20 cellular contexts compared by ENCODE assay signal in the genomic region with DNA sequence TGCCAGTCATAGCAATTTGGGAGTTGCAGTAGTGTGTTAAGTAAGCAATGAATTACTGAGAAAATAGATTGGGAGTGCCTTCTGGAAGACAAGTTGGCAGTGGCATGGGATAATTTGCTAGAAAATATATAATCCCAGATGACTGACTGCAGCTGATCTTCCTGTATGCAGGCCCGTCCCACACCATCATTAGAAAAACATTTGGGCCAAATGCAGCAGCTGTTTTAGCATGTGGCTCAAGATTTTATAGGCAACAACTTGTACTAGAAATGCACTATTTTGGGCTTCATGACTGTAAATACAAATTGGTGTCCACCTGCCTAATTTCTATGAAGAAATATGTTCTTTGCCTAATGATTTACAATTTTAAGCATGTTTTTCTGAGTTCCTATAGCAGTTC. TPM values are rescaled to one million over a fixed set of nuclear protein-coding genes. Genes with fewer than 3 reads are reported as not detected.
DNase-seq lines count a peak whose midpoint lies in the region; ATAC-seq, FAIRE-seq and TF ChIP-seq lines count a peak whose summit lies in the region.
"Had no signal": no experiment of that assay in that cellular context is flagged by ENCODE, and none has a peak within 500 bp of the region (broad histone marks: within the 10 kb centered on the region; RNA-seq: fewer than 3 reads in every experiment).

No MANE protein-coding gene starts in this region.

- no peak overlapping the region for H4K91ac ChIP-seq in H1 (replicated peaks; ENCODE audit: insufficient read length, low read length)

- dilution Hi-C loops in mammary epithelial cell (cut with HindIII; ENCODE audit: low sequenced_read_pairs): no loop called here

- H3K9ac ChIP-seq in mammary epithelial cell (ENCODE audit: insufficient read depth, low read length) (no peak overlapping the region), H1 (replicated peaks in 1 of 4; ENCODE audit: extremely low read depth in 1 of 4, low read depth in 3 of 4, low read length in 3 of 4) (no peak overlapping the region), mesendoderm (ENCODE audit: low read length) (no peak overlapping the region)
- H3K9ac ChIP-seq: BLaER1 had no signal

- H3K4me3 ChIP-seq in mammary epithelial cell (replicated peaks in 1 of 3; ENCODE audit: insufficient read depth in 1 of 3, low read depth in 2 of 3, low read length in 3 of 3): no peak overlapping the region
- no peak overlapping the region for H3K4me3 ChIP-seq in breast epithelium
- no peak overlapping the region for H3K4me3 ChIP-seq in H1 (ENCODE audit: extremely low read depth in 1 of 4, insufficient read depth in 2 of 4, low read depth in 3 of 4, low read length in 4 of 4)
- no peak overlapping the region for H3K4me3 ChIP-seq in mesendoderm (ENCODE audit: low read length)
- H3K4me3 ChIP-seq: BLaER1, K562 had no signal

- DNase-seq in mammary epithelial cell (no peak), breast epithelium (ENCODE audit: low spot score in 2 of 2) (no peak), H1 (ENCODE audit: low read depth in 1 of 2, low spot score in 2 of 2) (no peak), mesendoderm (no peak), NCI-H510A (lab: John Stamatoyannopoulos, UW) (no peak), activated gamma-delta T cell treated with Interleukin-2 at 50 U/mL for 16 hours (no peak)
- no peak for DNase-seq in activated CD4-positive, alpha-beta T cell treated with anti-CD3 and anti-CD28 coated beads, Interleukin-2, amount 50 U/mL, for 48 hours
- DNase-seq: CD8-positive, alpha-beta T cell; DMS79 treated with DMSO at 0.1 percent for 48 hours; NCI-H1436; NCI-H2081 treated with DMSO at 0.1 percent for 48 hours; NCI-H748 treated with DMSO at 0.1 percent for 48 hours; RPMI8226 had no signal

- H3K4me1 ChIP-seq in mammary epithelial cell (ENCODE audit: insufficient read depth, low read length) (peaks cover 7% of the 10 kb centered on the region), breast epithelium (no peaks in the 10 kb centered on the region), H1 (replicated peaks in 1 of 4; ENCODE audit: control insufficient read depth in 3 of 4, insufficient read depth in 4 of 4, low read length in 3 of 4) (peaks cover 0 to 2% (median 0%) of the 10 kb centered on the region in 4 experiments; a peak in 2 of 7 replicates), mesendoderm (ENCODE audit: control insufficient read depth, low read depth, low read length) (no peaks in the 10 kb centered on the region)
- H3K4me1 ChIP-seq: BLaER1 had no signal

- no peak for TF ChIP-seq CTCF in mammary epithelial cell (conservative IDR thresholded peaks at IDR 0.05 in 1 of 2, IDR thresholded peaks at IDR 0.05 in 1 of 2; ENCODE audit: extremely low read depth in 1 of 2, insufficient read depth in 1 of 2, low read depth in 1 of 2, low read length in 2 of 2)
- no peak for TF ChIP-seq CTCF in breast epithelium (IDR thresholded peaks at IDR 0.05)
- TF ChIP-seq CTCF in H1 (IDR thresholded peaks at IDR 0.05; ENCODE audit: control extremely low read depth in 1 of 3, insufficient read depth in 1 of 3, low read depth in 1 of 3, low read length in 3 of 3): no peak

- H2AFZ ChIP-seq in mammary epithelial cell (ENCODE audit: low read depth, low read length) (peak overlapping the region; percentile 72), H1 (ENCODE audit: low read length) (peak overlapping the region; percentile 93; the same call in 1 of the 2 replicates)

- H2BK20ac ChIP-seq in H1 (ENCODE audit: low read length): no peak overlapping the region

- intact Hi-C loops in mammary epithelial cell (cut with micrococcal nuclease) (no loop called here), breast epithelium (cut with DNase I; ENCODE audit: low total_unique reads) (no loop called here)

- H2BK12ac ChIP-seq in H1 (ENCODE audit: low read depth, low read length): no peak overlapping the region

- H3K27ac ChIP-seq in mammary epithelial cell (ENCODE audit: insufficient read depth, low read depth, low read length): no peak overlapping the region
- no peak overlapping the region for H3K27ac ChIP-seq in breast epithelium
- no peak overlapping the region for H3K27ac ChIP-seq in H1 (ENCODE audit: low read depth, low read length)
- no peak overlapping the region for H3K27ac ChIP-seq in mesendoderm (ENCODE audit: low read depth, low read length)
- H3K27ac ChIP-seq: 22Rv1, BLaER1 had no signal

- H3K4ac ChIP-seq in H1 (replicated peaks; ENCODE audit: insufficient read length, low read depth, low read length): no peak overlapping the region
- H3K4ac ChIP-seq in mesendoderm (ENCODE audit: low read depth, low read length): peak overlapping the region; percentile 16

- ATAC-seq in HG03520 (IDR thresholded peaks at IDR 0.05; ENCODE audit: unreplicated experiment): no peak
- ATAC-seq: CD8-positive, alpha-beta T cell; HCT116; K562 had no signal

- H3K9me3 ChIP-seq in mammary epithelial cell (replicated peaks; ENCODE audit: insufficient read depth, low read length) (no peaks in the 10 kb centered on the region), breast epithelium (no peaks in the 10 kb centered on the region), H1 (ENCODE audit: insufficient read depth in 2 of 2, low read depth in 1 of 2, low read length in 1 of 2) (no peaks in the 10 kb centered on the region)
- H3K9me3 ChIP-seq: BLaER1 had no signal

- no TSS peak for BruUV-seq in mammary epithelial cell (replicated peaks; lab: Mats Ljungman, UMichigan)

- H3K36me3 ChIP-seq in mammary epithelial cell (ENCODE audit: insufficient read depth, low read length): no peaks in the 10 kb centered on the region
- H3K36me3 ChIP-seq in breast epithelium: no peaks in the 10 kb centered on the region
- no peaks in the 10 kb centered on the region for H3K36me3 ChIP-seq in H1 (ENCODE audit: control insufficient read depth in 2 of 4, insufficient read depth in 4 of 4, low read length in 3 of 4)
- no peaks in the 10 kb centered on the region for H3K36me3 ChIP-seq in mesendoderm (ENCODE audit: control insufficient read depth, insufficient read depth, low read length)
- H3K36me3 ChIP-seq: BLaER1 had no signal

- H3K23me2 ChIP-seq in H1 (ENCODE audit: low read depth, low read length): no peaks in the 10 kb centered on the region

- TF ChIP-seq EP300 in H1 (IDR thresholded peaks at IDR 0.05; ENCODE audit: borderline replicate concordance in 1 of 2, low read depth in 2 of 2, low read length in 2 of 2): no peak

- H2AK5ac ChIP-seq in H1 (ENCODE audit: low read depth, low read length) (no peak overlapping the region), mesendoderm (ENCODE audit: low read length) (no peak overlapping the region)

- TF ChIP-seq POLR2A in breast epithelium (IDR thresholded peaks at IDR 0.05): no peak
- TF ChIP-seq POLR2A in H1 (IDR thresholded peaks at IDR 0.05; ENCODE audit: control extremely low read depth in 1 of 2, low read depth in 2 of 2, low read length in 2 of 2): no peak

- no peak overlapping the region for H3K14ac ChIP-seq in H1 (ENCODE audit: insufficient read length)

- CTCF ChIA-PET in mammary epithelial cell (lab: Charles Lee; ENCODE audit: low non-redundant PET) (no interaction called here), H1 (lab: Charles Lee; ENCODE audit: partially characterized antibody) (no interaction called here)

- no peak for FAIRE-seq in H1 (lab: Jason Lieb, UNC)
- FAIRE-seq: K562 had no signal

- in situ Hi-C loops in mammary epithelial cell (cut with MboI; ENCODE audit: low sequenced_read_pairs in 2 of 2): no loop called here

- H3K79me2 ChIP-seq in mammary epithelial cell (ENCODE audit: insufficient read depth, low read length): no peaks in the 10 kb centered on the region
- H3K79me2 ChIP-seq in H1 (ENCODE audit: control insufficient read depth in 1 of 2, insufficient read depth in 2 of 2, low read length in 2 of 2): no peaks in the 10 kb centered on the region
- no peaks in the 10 kb centered on the region for H3K79me2 ChIP-seq in mesendoderm (ENCODE audit: control insufficient read depth, insufficient read depth, low read length)

- H3K79me1 ChIP-seq in H1 (ENCODE audit: low read depth, low read length) (no peaks in the 10 kb centered on the region), mesendoderm (ENCODE audit: low read length) (no peaks in the 10 kb centered on the region)

- no peak overlapping the region for H3K18ac ChIP-seq in H1 (ENCODE audit: extremely low read depth, low read length)
- H3K18ac ChIP-seq in mesendoderm (ENCODE audit: low read length): no peak overlapping the region

- H2BK120ac ChIP-seq in H1 (replicated peaks; ENCODE audit: low read depth, low read length) (no peak overlapping the region), mesendoderm (ENCODE audit: low read depth, low read length) (no peak overlapping the region)

- no peak overlapping the region for H4K5ac ChIP-seq in H1 (ENCODE audit: insufficient read length, low read depth, low read length)
- no peak overlapping the region for H4K5ac ChIP-seq in mesendoderm (ENCODE audit: low read length)

- WGBS in mammary epithelial cell (ENCODE audit: low coverage, missing lambda C conversion rate): 93% methylated on average over 1 of the region's 1 CpG
- 93% methylated on average over 1 of the region's 1 CpG; no CpG with 5 or more reads in 1 of the 2 experiments for WGBS in H1 (ENCODE audit: extremely low coverage in 1 of 2, insufficient coverage in 1 of 2, insufficient read length in 1 of 2, insufficient replicate concordance in 2 of 2, low coverage in 1 of 2, low lambda C conversion rate in 2 of 2, missing lambda C conversion rate in 1 of 2), 2 experiments
- WGBS in mesendoderm (ENCODE audit: extremely low coverage, insufficient coverage, low lambda C conversion rate): no CpG with 5 or more reads among the region's 1 CpG

- H4K8ac ChIP-seq in H1 (ENCODE audit: extremely low read depth, insufficient read depth, low read length) (no peak overlapping the region), mesendoderm (ENCODE audit: low read depth, low read length) (no peak overlapping the region)

- no peak overlapping the region for H3K23ac ChIP-seq in H1 (ENCODE audit: insufficient read length)
- H3K23ac ChIP-seq in mesendoderm (ENCODE audit: low read length): no peak overlapping the region

- H2BK5ac ChIP-seq in H1 (ENCODE audit: low read depth, low read length) (no peak overlapping the region), mesendoderm (ENCODE audit: low read length) (no peak overlapping the region)

- H4K20me1 ChIP-seq in mammary epithelial cell (ENCODE audit: insufficient read depth, low read length): no peaks in the 10 kb centered on the region
- no peaks in the 10 kb centered on the region for H4K20me1 ChIP-seq in H1 (replicated peaks in 1 of 2; ENCODE audit: control insufficient read depth in 1 of 2, insufficient read depth in 2 of 2, low read length in 2 of 2)
- H4K20me1 ChIP-seq: BLaER1 had no signal

- H3K56ac ChIP-seq in H1 (replicated peaks; ENCODE audit: insufficient read length, low read depth, low read length) (no peak overlapping the region), mesendoderm (ENCODE audit: low read length) (no peak overlapping the region)

- H3K27me3 ChIP-seq in mammary epithelial cell (ENCODE audit: insufficient read depth, low read length) (no peaks in the 10 kb centered on the region), breast epithelium (no peaks in the 10 kb centered on the region), H1 (replicated peaks in 1 of 4; ENCODE audit: control insufficient read depth in 3 of 4, extremely low read depth in 1 of 4, insufficient read depth in 3 of 4, low read length in 3 of 4) (no peaks in the 10 kb centered on the region), mesendoderm (ENCODE audit: insufficient read depth, low read length, poor library complexity) (no peaks in the 10 kb centered on the region)
- H3K27me3 ChIP-seq: BLaER1 had no signal

- H3K4me2 ChIP-seq in mammary epithelial cell (ENCODE audit: insufficient read depth, low read depth, low read length) (no peak overlapping the region), H1 (ENCODE audit: insufficient read depth in 1 of 2, low read depth in 2 of 2, low read length in 2 of 2) (no peak overlapping the region), mesendoderm (ENCODE audit: low read length) (no peak overlapping the region)
- H3K4me2 ChIP-seq: BLaER1 had no signal

- no peak for TF ChIP-seq RAD21 in H1 (IDR thresholded peaks at IDR 0.05 in 1 of 2, conservative IDR thresholded peaks at IDR 0.05 in 1 of 2; ENCODE audit: low read depth in 2 of 2, low read length in 2 of 2)

- H2BK15ac ChIP-seq in H1 (ENCODE audit: low read length) (no peak overlapping the region), mesendoderm (replicated peaks; ENCODE audit: low read depth) (no peak overlapping the region)

- POLR2A ChIA-PET in H1 (lab: Charles Lee; ENCODE audit: partially characterized antibody): no interaction called here

RNA-seq across cellular contexts. Expression of a gene that starts 2.6 kb away (rescaled TPM):
- total RNA-seq in mammary epithelial cell: not detected
- polyA plus RNA-seq in mammary epithelial cell: 0.02 TPM
- not detected for polyA minus RNA-seq in mammary epithelial cell
- total RNA-seq in breast epithelium: not detected
- not detected in 2 replicates for total RNA-seq in H1 (2021; fragmentation: NEBNext Ultra II Directional; extraction: Animal tissue kit (Norgen Biotek cat#: 25700))
- not detected in 2 replicates for polyA plus RNA-seq in H1 (2011; rRNA removed)
- not detected for polyA plus RNA-seq in H1 (2011; cell fraction: cytosol; rRNA removed)
- not detected for polyA plus RNA-seq in H1 (2011; cell fraction: nucleus; rRNA removed)
- polyA plus RNA-seq in H1 (2012, experiment 1 of 2): not detected in 4 replicates
- not detected for polyA plus RNA-seq in H1 (2012, experiment 2 of 2)
- 0.12 TPM for polyA plus RNA-seq in H1 (2013, experiment 1 of 2)
- 0.11 TPM for polyA plus RNA-seq in H1 (2013, experiment 2 of 2)
- polyA minus RNA-seq in H1 (2011; rRNA and poly(A)+ RNA removed): not detected in 2 replicates
- polyA minus RNA-seq in H1 (2011; cell fraction: cytosol; rRNA and poly(A)+ RNA removed): not detected
- not detected for polyA minus RNA-seq in H1 (2011; cell fraction: nucleus; rRNA and poly(A)+ RNA removed)
- 0.13 TPM for polyA plus RNA-seq in mesendoderm (2013, experiment 1 of 2)
- 0.28 TPM for polyA plus RNA-seq in mesendoderm (2013, experiment 2 of 2)
- total RNA-seq: CD8-positive, alpha-beta T cell; G401; K562 had no signal
- polyA plus RNA-seq: AG04450, K562 had no signal
